In genomic region chr3:60319179-60319858, GRCh38 we compare ENCODE assay signal across 37 cellular contexts.
"Had no signal": no experiment of that assay in that cellular context is flagged by ENCODE, and none has a peak within 500 bp of the region (broad histone marks: within the 10 kb centered on the region; RNA-seq: fewer than 3 reads in every experiment).

No MANE protein-coding gene starts in this region.

- H3K27ac Mint-ChIP-seq: activated CD4-positive, alpha-beta memory T cell treated with anti-CD3 and anti-CD28 coated beads, Interleukin-2, amount 10 ng/mL, durations not matched to agents 7 days and 5 days; activated CD8-positive, alpha-beta memory T cell treated with anti-CD3 and anti-CD28 coated beads, Interleukin-2, amount 10 ng/mL, durations not matched to agents 7 days and 5 days; activated naive CD4-positive, alpha-beta T cell treated with anti-CD3 and anti-CD28 coated beads, Interleukin-2, amount 10 ng/mL, durations not matched to agents 7 days and 5 days; activated naive CD8-positive, alpha-beta T cell treated with anti-CD3 and anti-CD28 coated beads for 36 hours had no signal

- H3K27me3 ChIP-seq: brain microvascular endothelial cell, cardiac muscle cell, Peyer's patch had no signal

- H3K4me1 Mint-ChIP-seq: activated CD4-positive, alpha-beta memory T cell treated with anti-CD3 and anti-CD28 coated beads, Interleukin-2, amount 10 ng/mL, durations not matched to agents 7 days and 5 days; activated CD8-positive, alpha-beta memory T cell treated with anti-CD3 and anti-CD28 coated beads, Interleukin-2, amount 10 ng/mL, durations not matched to agents 7 days and 5 days; activated naive CD4-positive, alpha-beta T cell treated with anti-CD3 and anti-CD28 coated beads, Interleukin-2, amount 10 ng/mL, durations not matched to agents 7 days and 5 days had no signal

- H3K36me3 Mint-ChIP-seq: activated CD8-positive, alpha-beta memory T cell treated with anti-CD3 and anti-CD28 coated beads, Interleukin-2, amount 10 ng/mL, durations not matched to agents 7 days and 5 days; activated naive CD4-positive, alpha-beta T cell treated with anti-CD3 and anti-CD28 coated beads, Interleukin-2, amount 10 ng/mL, durations not matched to agents 7 days and 5 days had no signal

- H3K36me3 ChIP-seq: brain microvascular endothelial cell, cardiac muscle cell, Peyer's patch had no signal

- H3K4me3 ChIP-seq: cardiac muscle cell, K562, Peyer's patch had no signal

- FAIRE-seq: K562 had no signal

- H3K27me3 Mint-ChIP-seq: activated CD4-positive, alpha-beta memory T cell treated with anti-CD3 and anti-CD28 coated beads, Interleukin-2, amount 10 ng/mL, durations not matched to agents 7 days and 5 days; activated CD8-positive, alpha-beta memory T cell treated with anti-CD3 and anti-CD28 coated beads, Interleukin-2, amount 10 ng/mL, durations not matched to agents 7 days and 5 days; activated naive CD4-positive, alpha-beta T cell treated with anti-CD3 and anti-CD28 coated beads, Interleukin-2, amount 10 ng/mL, durations not matched to agents 7 days and 5 days; activated naive CD8-positive, alpha-beta T cell treated with anti-CD3 and anti-CD28 coated beads for 36 hours had no signal

- DNase-seq: activated CD4-positive, alpha-beta memory T cell treated with anti-CD3 and anti-CD28 coated beads, Interleukin-2, amount 10 ng/mL, durations not matched to agents 7 days and 5 days; activated CD4-positive, alpha-beta T cell treated with anti-CD3 and anti-CD28 coated beads for 1 hour; activated CD4-positive, alpha-beta T cell treated with anti-CD3 and anti-CD28 coated beads for 48 hours; activated CD4-positive, CD25-positive, alpha-beta regulatory T cell; activated CD8-positive, alpha-beta memory T cell treated with anti-CD3 and anti-CD28 coated beads for 24 hours; activated CD8-positive, alpha-beta memory T cell treated with anti-CD3 and anti-CD28 coated beads, Interleukin-2, amount 10 ng/mL, durations not matched to agents 7 days and 5 days; activated CD8-positive, alpha-beta memory T cell treated with anti-CD3 and anti-CD28 coated beads, Interleukin-2, amount 50 U/mL, for 48 hours; activated effector memory CD4-positive, alpha-beta T cell treated with Interleukin-2 at 50 U/mL for 16 hours; activated naive CD4-positive, alpha-beta T cell treated with anti-CD3 and anti-CD28 coated beads, Interleukin-2, amount 10 ng/mL, durations not matched to agents 7 days and 5 days; activated naive CD8-positive, alpha-beta T cell treated with anti-CD3 and anti-CD28 coated beads for 36 hours; activated T-cell treated with anti-CD3 and anti-CD28 coated beads, Interleukin-2, amount 50 U/mL, for 48 hours; amniotic stem cell; aorta; brain microvascular endothelial cell; NCI-H1092 treated with DMSO at 0.1 percent for 48 hours; NCI-H1417; NCI-H146; NCI-H187; NCI-H2029 treated with DMSO at 0.1 percent for 48 hours; NCI-H2107; NCI-H2171; NCI-H510A; NCI-H526; NCI-H748 treated with DMSO at 0.1 percent for 48 hours; NK-92 treated with Interleukin-12 subunit alpha and Interleukin-12 subunit beta, amount 100 ng/mL, for 24 hours; PC-3; Peyer's patch; RPMI8226; SIG-M5; SW 1271; T-helper 1 cell; T-helper 2 cell; T-helper 9 cell had no signal

- H3K27ac ChIP-seq: brain microvascular endothelial cell, cardiac muscle cell, Peyer's patch, VCaP had no signal

- H3K4me3 Mint-ChIP-seq: activated CD4-positive, alpha-beta memory T cell treated with anti-CD3 and anti-CD28 coated beads, Interleukin-2, amount 10 ng/mL, durations not matched to agents 7 days and 5 days; activated CD8-positive, alpha-beta memory T cell treated with anti-CD3 and anti-CD28 coated beads, Interleukin-2, amount 10 ng/mL, durations not matched to agents 7 days and 5 days; activated naive CD4-positive, alpha-beta T cell treated with anti-CD3 and anti-CD28 coated beads, Interleukin-2, amount 10 ng/mL, durations not matched to agents 7 days and 5 days; activated naive CD8-positive, alpha-beta T cell treated with anti-CD3 and anti-CD28 coated beads for 36 hours had no signal

- H3K9me3 ChIP-seq: Peyer's patch had no signal

- ATAC-seq: activated CD8-positive, alpha-beta memory T cell treated with anti-CD3 and anti-CD28 coated beads, Interleukin-2, amount 10 ng/mL, durations not matched to agents 7 days and 5 days; K562; PC-3; SK-N-SH treated with all-trans-retinoic acid at 6 μM for 48 hours had no signal
